In the genomic region with DNA sequence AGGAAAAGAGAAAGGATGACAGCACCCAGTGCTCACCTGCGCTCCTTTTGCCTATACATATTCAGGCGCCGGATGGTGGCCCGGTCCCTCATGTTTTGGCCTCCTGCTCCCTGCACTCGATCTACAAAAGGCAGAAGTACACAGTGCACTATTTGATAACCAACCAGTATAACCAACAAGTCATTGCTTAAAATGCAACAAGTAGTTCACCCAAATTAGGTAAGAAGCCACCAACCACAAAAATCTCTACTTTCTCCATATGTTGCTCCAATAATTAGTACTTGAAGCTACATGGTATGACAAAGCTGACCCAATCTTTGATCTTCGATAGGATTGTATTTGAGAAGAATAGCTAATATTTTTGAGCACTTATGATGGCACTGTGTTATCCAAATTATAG, we compare ENCODE assay signal across 17 cellular contexts. TPM values are rescaled to one million over a fixed set of nuclear protein-coding genes. Genes with fewer than 3 reads are reported as not detected.
A peak's percentile ranks its signal among the peaks of the same experiment; 100 is the strongest.
DNase-seq lines count a peak whose midpoint lies in the region; ATAC-seq, FAIRE-seq and TF ChIP-seq lines count a peak whose summit lies in the region.
"Had no signal": no experiment of that assay in that cellular context is flagged by ENCODE, and none has a peak within 500 bp of the region (broad histone marks: within the 10 kb centered on the region; RNA-seq: fewer than 3 reads in every experiment).

No MANE protein-coding gene starts in this region.

- intact Hi-C loops in PC-3 (cut with micrococcal nuclease) (loop anchor here (2.0 kb wide), 1 partner anchor 17 kb away; no protein-coding TSS in a partner anchor), endothelial cell of umbilical vein (cut with micrococcal nuclease) (loop anchor here (10.0 kb wide), 1 partner anchor 401 kb away; a partner anchor contains a TSS)

- no peak for DNase-seq in stimulated activated naive CD8-positive, alpha-beta T cell treated with anti-CD3 and anti-CD28 coated beads, Interleukin-15, amount 100 ng/mL, for 72 hours
- no peak for DNase-seq in PC-3
- DNase-seq in endothelial cell of umbilical vein (ENCODE audit: low read depth, low spot score): no peak
- no peak for DNase-seq in stimulated activated CD4-positive, alpha-beta T cell treated with anti-CD3 and anti-CD28 coated beads, Interleukin-1b, Interleukin-23, amount 100 ng/mL, for 48 hours
- no peak for DNase-seq in mesendoderm
- DNase-seq: foreskin fibroblast; GF-D8; NCI-H1105 treated with DMSO at 0.1 percent for 48 hours; right cardiac atrium; stimulated activated naive CD8-positive, alpha-beta T cell treated with anti-CD3 and anti-CD28 coated beads, Interleukin-15, Interleukin-2, amounts not matched to agents 100 U/mL and 50 U/mL, for 24 hours; T1000 had no signal

- H3K36me3 Mint-ChIP-seq in stimulated activated naive CD8-positive, alpha-beta T cell treated with anti-CD3 and anti-CD28 coated beads, Interleukin-15, Interleukin-2, amounts not matched to agents 100 ng/mL and 50 ng/mL, for 24 hours (ENCODE audit: low read depth): peaks cover 50% of the 10 kb centered on the region

- peaks cover 9% of the 10 kb centered on the region for H3K79me1 ChIP-seq in mesendoderm (ENCODE audit: low read length)

- H3K27me3 Mint-ChIP-seq in stimulated activated naive CD8-positive, alpha-beta T cell treated with anti-CD3 and anti-CD28 coated beads, Interleukin-15, Interleukin-2, amounts not matched to agents 100 ng/mL and 50 ng/mL, for 24 hours: no peaks in the 10 kb centered on the region
- no peaks in the 10 kb centered on the region for H3K27me3 Mint-ChIP-seq in stimulated activated naive CD8-positive, alpha-beta T cell treated with anti-CD3 and anti-CD28 coated beads, Interleukin-15, amount 100 ng/mL, for 72 hours

- H3K79me2 ChIP-seq in PC-3 (ENCODE audit: low read length) (peaks cover 41% of the 10 kb centered on the region), endothelial cell of umbilical vein (ENCODE audit: control insufficient read depth, insufficient read depth, low read length) (peaks cover 43% of the 10 kb centered on the region), mesendoderm (ENCODE audit: control insufficient read depth, insufficient read depth, low read length) (peaks cover 29% of the 10 kb centered on the region)

- H3K23ac ChIP-seq in mesendoderm (ENCODE audit: low read length): no peak overlapping the region

- no peaks in the 10 kb centered on the region for H3K9me3 Mint-ChIP-seq in stimulated activated naive CD8-positive, alpha-beta T cell treated with anti-CD3 and anti-CD28 coated beads, Interleukin-15, Interleukin-2, amounts not matched to agents 100 ng/mL and 50 ng/mL, for 24 hours
- H3K9me3 Mint-ChIP-seq in stimulated activated naive CD8-positive, alpha-beta T cell treated with anti-CD3 and anti-CD28 coated beads, Interleukin-15, amount 100 ng/mL, for 72 hours: no peaks in the 10 kb centered on the region

- peaks cover 42% of the 10 kb centered on the region for H3K4me1 Mint-ChIP-seq in stimulated activated naive CD8-positive, alpha-beta T cell treated with anti-CD3 and anti-CD28 coated beads, Interleukin-15, Interleukin-2, amounts not matched to agents 100 ng/mL and 50 ng/mL, for 24 hours (ENCODE audit: low read depth)
- peaks cover 29% of the 10 kb centered on the region for H3K4me1 Mint-ChIP-seq in stimulated activated naive CD8-positive, alpha-beta T cell treated with anti-CD3 and anti-CD28 coated beads, Interleukin-15, amount 100 ng/mL, for 72 hours

- H3K36me3 ChIP-seq in PC-3 (ENCODE audit: low read depth, low read length) (peaks cover 35% of the 10 kb centered on the region), endothelial cell of umbilical vein (ENCODE audit: control insufficient read depth in 2 of 2, extremely low read depth in 1 of 2, insufficient read depth in 2 of 2, low read length in 2 of 2) (peaks cover 12 to 18% of the 10 kb centered on the region in 2 experiments), mesendoderm (ENCODE audit: control insufficient read depth, insufficient read depth, low read length) (peaks cover 5% of the 10 kb centered on the region)

- no peak for TF ChIP-seq CTCF in PC-3 (conservative IDR thresholded peaks at IDR 0.05; ENCODE audit: low read depth, low read length)
- TF ChIP-seq CTCF in endothelial cell of umbilical vein (IDR thresholded peaks at IDR 0.05; ENCODE audit: extremely low read depth in 1 of 2, insufficient read depth in 1 of 2, low read depth in 1 of 2, low read length in 2 of 2): no peak

- no peak overlapping the region for H3K4ac ChIP-seq in mesendoderm (ENCODE audit: low read depth, low read length)

- H3K27ac ChIP-seq in PC-3 (ENCODE audit: low read length) (no peak overlapping the region), endothelial cell of umbilical vein (ENCODE audit: insufficient read depth, low read depth, low read length) (no peak overlapping the region), mesendoderm (ENCODE audit: low read depth, low read length) (no peak overlapping the region)

- H3K9me2 ChIP-seq in PC-3 (replicated peaks; ENCODE audit: low read length): no peaks in the 10 kb centered on the region

- H2BK120ac ChIP-seq in mesendoderm (ENCODE audit: low read depth, low read length): no peak overlapping the region

- no peak overlapping the region for H4K5ac ChIP-seq in mesendoderm (ENCODE audit: low read length)

- no peak overlapping the region for H3K9ac ChIP-seq in PC-3 (ENCODE audit: low read length)
- no peak overlapping the region for H3K9ac ChIP-seq in endothelial cell of umbilical vein (replicated peaks; ENCODE audit: extremely low read depth, insufficient read depth, low read length)
- no peak overlapping the region for H3K9ac ChIP-seq in mesendoderm (ENCODE audit: low read length)

- H3K4me3 ChIP-seq in PC-3 (ENCODE audit: low read length): peak overlapping the region; percentile 96
- H3K4me3 ChIP-seq in endothelial cell of umbilical vein (replicated peaks in 1 of 3; ENCODE audit: insufficient read depth in 1 of 3, low read depth in 1 of 3, low read length in 3 of 3): no peak overlapping the region
- no peak overlapping the region for H3K4me3 ChIP-seq in mesendoderm (ENCODE audit: low read length)

- peak overlapping the region; percentile 49 for H3K27ac Mint-ChIP-seq in stimulated activated naive CD8-positive, alpha-beta T cell treated with anti-CD3 and anti-CD28 coated beads, Interleukin-15, Interleukin-2, amounts not matched to agents 100 ng/mL and 50 ng/mL, for 24 hours
- no peak overlapping the region for H3K27ac Mint-ChIP-seq in stimulated activated naive CD8-positive, alpha-beta T cell treated with anti-CD3 and anti-CD28 coated beads, Interleukin-15, amount 100 ng/mL, for 72 hours

- no peak overlapping the region for H2BK15ac ChIP-seq in mesendoderm (replicated peaks; ENCODE audit: low read depth)

- H3K4me2 ChIP-seq in PC-3 (ENCODE audit: low read length): peak overlapping the region; percentile 90
- peak overlapping the region; percentile 84 for H3K4me2 ChIP-seq in endothelial cell of umbilical vein (ENCODE audit: insufficient read depth, low read length)
- no peak overlapping the region for H3K4me2 ChIP-seq in mesendoderm (ENCODE audit: low read length)

- no peaks in the 10 kb centered on the region for H3K9me1 ChIP-seq in endothelial cell of umbilical vein (replicated peaks; ENCODE audit: control insufficient read depth, extremely low read depth, insufficient read depth, low read length)

- no peaks in the 10 kb centered on the region for H3F3A ChIP-seq in PC-3 (ENCODE audit: low read length, unreplicated experiment)

- H3K4me1 ChIP-seq in PC-3 (ENCODE audit: insufficient read depth, low read length) (peaks cover 15% of the 10 kb centered on the region), endothelial cell of umbilical vein (ENCODE audit: control insufficient read depth, extremely low read depth, insufficient read depth, low read length) (peaks cover 17% of the 10 kb centered on the region), mesendoderm (ENCODE audit: control insufficient read depth, low read depth, low read length) (peaks cover 2% of the 10 kb centered on the region)

- no peak overlapping the region for H3K56ac ChIP-seq in mesendoderm (ENCODE audit: low read length)

- H3K27me3 ChIP-seq in PC-3 (ENCODE audit: low read length) (no peaks in the 10 kb centered on the region), endothelial cell of umbilical vein (ENCODE audit: control insufficient read depth in 2 of 2, insufficient read depth in 2 of 2, low read length in 2 of 2) (peaks cover 0 to 6% of the 10 kb centered on the region in 2 experiments), mesendoderm (ENCODE audit: insufficient read depth, low read length, poor library complexity) (no peaks in the 10 kb centered on the region)

- no peak for TF ChIP-seq POLR2A in endothelial cell of umbilical vein (IDR thresholded peaks at IDR 0.05; ENCODE audit: low read depth, low read length)

- BruUV-seq in PC-3 (replicated peaks; lab: Mats Ljungman, UMichigan) (no TSS peak), endothelial cell of umbilical vein (replicated peaks; lab: Mats Ljungman, UMichigan) (no TSS peak)

- H4K8ac ChIP-seq in mesendoderm (ENCODE audit: low read depth, low read length): no peak overlapping the region

- peak overlapping the region; percentile 75 for H3K4me3 Mint-ChIP-seq in stimulated activated naive CD8-positive, alpha-beta T cell treated with anti-CD3 and anti-CD28 coated beads, Interleukin-15, Interleukin-2, amounts not matched to agents 100 ng/mL and 50 ng/mL, for 24 hours
- peak overlapping the region in 1 of 2 donors; percentile 97 for H3K4me3 Mint-ChIP-seq in stimulated activated naive CD8-positive, alpha-beta T cell treated with anti-CD3 and anti-CD28 coated beads, Interleukin-15, amount 100 ng/mL, for 72 hours

- no peak for ATAC-seq in stimulated activated naive CD8-positive, alpha-beta T cell treated with anti-CD3 and anti-CD28 coated beads, Interleukin-15, amount 100 ng/mL, for 72 hours
- ATAC-seq in PC-3 (no peak), GM21717 (IDR thresholded peaks at IDR 0.05; ENCODE audit: unreplicated experiment) (no peak), GM18861 (IDR thresholded peaks at IDR 0.05; ENCODE audit: unreplicated experiment) (no peak)
- ATAC-seq: right cardiac atrium; stimulated activated naive CD8-positive, alpha-beta T cell treated with anti-CD3 and anti-CD28 coated beads, Interleukin-15, Interleukin-2, amounts not matched to agents 100 U/mL and 50 U/mL, for 24 hours had no signal

- CTCF ChIA-PET in PC-3 (lab: Charles Lee): no interaction called here
- CTCF ChIA-PET in endothelial cell of umbilical vein (lab: Charles Lee): interaction anchor here (1.1 to 1.2 kb wide), 3 partner anchors 9 to 88 kb away, joined by 3 read pairs; no protein-coding TSS in a partner anchor

- no peak overlapping the region for H2BK5ac ChIP-seq in mesendoderm (ENCODE audit: low read length)

- H2AFZ ChIP-seq in PC-3 (ENCODE audit: low read length) (no peak overlapping the region), endothelial cell of umbilical vein (ENCODE audit: low read depth, low read length) (no peak overlapping the region)

- H3K18ac ChIP-seq in mesendoderm (ENCODE audit: low read length): no peak overlapping the region

- no peaks in the 10 kb centered on the region for H3K9me3 ChIP-seq in PC-3 (ENCODE audit: low read length)
- no peaks in the 10 kb centered on the region for H3K9me3 ChIP-seq in endothelial cell of umbilical vein (replicated peaks; ENCODE audit: control insufficient read depth, insufficient read depth, low read length)

- FAIRE-seq in endothelial cell of umbilical vein (lab: Jason Lieb, UNC): no peak
- FAIRE-seq: GM18507 had no signal

- POLR2A ChIA-PET in PC-3 (lab: Charles Lee; ENCODE audit: unreplicated experiment) (no interaction called here), endothelial cell of umbilical vein (lab: Charles Lee) (no interaction called here)

- H4K20me1 ChIP-seq in PC-3 (ENCODE audit: low read length) (peaks cover 20% of the 10 kb centered on the region), endothelial cell of umbilical vein (replicated peaks; ENCODE audit: control insufficient read depth, extremely low read depth, insufficient read depth, low read length) (no peaks in the 10 kb centered on the region)

- no CpG with 5 or more reads among the region's 6 CpGs for WGBS in mesendoderm (ENCODE audit: extremely low coverage, insufficient coverage, low lambda C conversion rate)

- no peak overlapping the region for H2AK5ac ChIP-seq in mesendoderm (ENCODE audit: low read length)

- dilution Hi-C loops in endothelial cell of umbilical vein (cut with MboI; ENCODE audit: extremely low pct_ligation_motif_present, low sequenced_read_pairs): no loop called here

RNA-seq across cellular contexts. Expression of a gene that starts 2.0 kb away (rescaled TPM):
- total RNA-seq in PC-3 (2014; rRNA removed) (93.4 and 110 TPM in 2 replicates), endothelial cell of umbilical vein (55.5 and 57.1 TPM in 2 replicates)
- polyA plus RNA-seq in endothelial cell of umbilical vein: 14.2 and 18.0 TPM in 2 replicates
- polyA plus RNA-seq in endothelial cell of umbilical vein (2011; cell fraction: cytosol; rRNA removed): 30.0 and 31.6 TPM in 2 replicates
- polyA plus RNA-seq in endothelial cell of umbilical vein (2011; cell fraction: nucleus; rRNA removed): 67.4 and 82.8 TPM in 2 replicates
- 54.8 and 72.2 TPM in 2 replicates for polyA plus RNA-seq in endothelial cell of umbilical vein (2012)
- polyA minus RNA-seq in endothelial cell of umbilical vein: 50.5 and 69.3 TPM in 2 replicates
- 49.2 TPM for polyA minus RNA-seq in endothelial cell of umbilical vein (2011; cell fraction: cytosol; rRNA and poly(A)+ RNA removed)
- 103 and 110 TPM in 2 replicates for polyA minus RNA-seq in endothelial cell of umbilical vein (2011; cell fraction: nucleus; rRNA and poly(A)+ RNA removed)
- 235 TPM for polyA plus RNA-seq in mesendoderm (2013, experiment 1 of 2)
- polyA plus RNA-seq in mesendoderm (2013, experiment 2 of 2): 230 TPM

RNA-seq across cellular contexts. Expression of a gene that starts 37.0 kb away (rescaled TPM):
- total RNA-seq in PC-3 (2014; rRNA removed) (not detected in 2 replicates), endothelial cell of umbilical vein (6.2 and 8.1 TPM in 2 replicates)
- 5.2 and 5.7 TPM in 2 replicates for polyA plus RNA-seq in endothelial cell of umbilical vein
- polyA plus RNA-seq in endothelial cell of umbilical vein (2011; cell fraction: cytosol; rRNA removed): 3.2 and 4.4 TPM in 2 replicates
- 14.4 and 19.5 TPM in 2 replicates for polyA plus RNA-seq in endothelial cell of umbilical vein (2011; cell fraction: nucleus; rRNA removed)
- 3.0 and 5.0 TPM in 2 replicates for polyA plus RNA-seq in endothelial cell of umbilical vein (2012)
- 7.3 and 8.2 TPM in 2 replicates for polyA minus RNA-seq in endothelial cell of umbilical vein
- not detected for polyA minus RNA-seq in endothelial cell of umbilical vein (2011; cell fraction: cytosol; rRNA and poly(A)+ RNA removed)
- 5.8 and 12.9 TPM in 2 replicates for polyA minus RNA-seq in endothelial cell of umbilical vein (2011; cell fraction: nucleus; rRNA and poly(A)+ RNA removed)
- polyA plus RNA-seq in mesendoderm (2013, experiment 1 of 2): 8.0 TPM
- polyA plus RNA-seq in mesendoderm (2013, experiment 2 of 2): 7.9 TPM

RNA-seq across cellular contexts. Expression of a gene that starts 39.6 kb away (rescaled TPM):
- 23.1 and 36.0 TPM in 2 replicates for total RNA-seq in PC-3 (2014; rRNA removed)
- 18.4 and 19.6 TPM in 2 replicates for total RNA-seq in endothelial cell of umbilical vein
- 3.7 and 5.0 TPM in 2 replicates for polyA plus RNA-seq in endothelial cell of umbilical vein
- polyA plus RNA-seq in endothelial cell of umbilical vein (2011; cell fraction: cytosol; rRNA removed): 3.5 and 4.4 TPM in 2 replicates
- polyA plus RNA-seq in endothelial cell of umbilical vein (2011; cell fraction: nucleus; rRNA removed): 10.6 and 12.2 TPM in 2 replicates
- polyA plus RNA-seq in endothelial cell of umbilical vein (2012): 6.6 TPM in 2 replicates
- polyA minus RNA-seq in endothelial cell of umbilical vein: 9.1 and 9.8 TPM in 2 replicates
- polyA minus RNA-seq in endothelial cell of umbilical vein (2011; cell fraction: cytosol; rRNA and poly(A)+ RNA removed): 6.1 TPM
- 17.6 and 21.3 TPM in 2 replicates for polyA minus RNA-seq in endothelial cell of umbilical vein (2011; cell fraction: nucleus; rRNA and poly(A)+ RNA removed)
- polyA plus RNA-seq in mesendoderm (2013, experiment 1 of 2): 5.2 TPM
- polyA plus RNA-seq in mesendoderm (2013, experiment 2 of 2): 5.1 TPM

RNA-seq across cellular contexts. Expression of a gene that starts 41.0 kb away (rescaled TPM):
- total RNA-seq in PC-3 (2014; rRNA removed) (not detected in 2 replicates), endothelial cell of umbilical vein (not detected in 2 replicates)
- not detected in 2 replicates for polyA plus RNA-seq in endothelial cell of umbilical vein
- not detected in 2 replicates for polyA plus RNA-seq in endothelial cell of umbilical vein (2011; cell fraction: cytosol; rRNA removed)
- polyA plus RNA-seq in endothelial cell of umbilical vein (2011; cell fraction: nucleus; rRNA removed): not detected in 2 replicates
- polyA plus RNA-seq in endothelial cell of umbilical vein (2012): not detected in 2 replicates
- polyA minus RNA-seq in endothelial cell of umbilical vein: not detected in 2 replicates
- not detected for polyA minus RNA-seq in endothelial cell of umbilical vein (2011; cell fraction: cytosol; rRNA and poly(A)+ RNA removed)
- not detected in 2 replicates for polyA minus RNA-seq in endothelial cell of umbilical vein (2011; cell fraction: nucleus; rRNA and poly(A)+ RNA removed)
- polyA plus RNA-seq in mesendoderm (2013, experiment 1 of 2): 0.04 TPM
- 0.04 TPM for polyA plus RNA-seq in mesendoderm (2013, experiment 2 of 2)
- total RNA-seq: HT-29, mononuclear cell had no signal
- polyA plus RNA-seq: right cardiac atrium had no signal
